In the genomic region with DNA sequence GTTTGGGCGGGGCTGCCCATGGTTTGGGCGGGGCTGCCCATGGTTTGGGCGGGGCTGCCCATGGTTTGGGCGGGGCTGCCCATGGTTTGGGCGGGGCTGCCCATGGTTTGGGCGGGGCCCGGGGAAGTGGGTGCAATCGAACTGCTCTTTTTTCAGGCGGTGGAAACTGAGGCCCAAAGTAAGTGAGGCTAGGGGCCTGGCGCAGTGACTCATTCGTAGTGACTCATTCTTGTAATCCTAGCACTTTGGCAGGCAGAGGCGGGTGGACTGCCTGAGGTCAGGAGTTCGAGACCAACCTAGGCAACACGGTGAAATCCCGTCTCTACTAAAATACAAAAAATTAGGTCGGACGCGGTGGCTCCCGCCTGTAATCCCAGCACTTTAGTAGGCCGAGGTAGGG, we compare ENCODE assay signal across 8 cellular contexts. TPM values are rescaled to one million over a fixed set of nuclear protein-coding genes. Genes with fewer than 3 reads are reported as not detected.
DNase-seq lines count a peak whose midpoint lies in the region; ATAC-seq and TF ChIP-seq lines count a peak whose summit lies in the region.
"Not testable (repeated sequence)": the region's sequence is repeated elsewhere in the genome, so short reads cannot be mapped to it uniquely, and the experiment has no call there.

No MANE protein-coding gene starts in this region.

- peak overlapping the region; percentile 39 to 61 for H3K4me3 Mint-ChIP-seq in CD14-positive monocyte
- H3K4me3 Mint-ChIP-seq in central memory CD8-positive, alpha-beta T cell = peak overlapping the region; percentile 97

- H3K27me3 Mint-ChIP-seq in CD14-positive monocyte (ENCODE audit: low read depth in 3 of 3); central memory CD8-positive, alpha-beta T cell: not testable (repeated sequence)

- DNase-seq in CD14-positive monocyte (ENCODE audit: low spot score) = peak; percentile 68
- peak; percentile 36 for DNase-seq in KBM-7
- DNase-seq in SJSA1 (ENCODE audit: low read depth in 1 of 2, low spot score in 2 of 2) = peak; percentile 27 to 55
- DNase-seq in activated T-cell treated with anti-CD3 and anti-CD28 coated beads for 1 hour (ENCODE audit: low read depth) = peak; percentile 48
- peak; percentile 47 to 53 for DNase-seq in central memory CD8-positive, alpha-beta T cell (ENCODE audit: low spot score in 2 of 2)
- peak; percentile 61 to 82 (median 81) for DNase-seq in right cardiac atrium
- DNase-seq in ovary = peak; percentile 55 to 76 (median 66)
- peak; percentile 23 to 41 for DNase-seq in stimulated activated CD8-positive, alpha-beta memory T cell treated with anti-CD3 and anti-CD28 coated beads, Interleukin-2, amount 100 ng/mL, for 1 hour (ENCODE audit: low read depth in 2 of 2)

- not testable (repeated sequence) for TF ChIP-seq EP300 in ovary (IDR thresholded peaks at IDR 0.05)

- peaks cover 22% of the 10 kb centered on the region for H3K36me3 ChIP-seq in SJSA1
- H3K36me3 ChIP-seq in ovary = not testable (repeated sequence)

- not testable (repeated sequence) for H3K4me1 ChIP-seq in SJSA1 (replicated peaks); right cardiac atrium (ENCODE audit: control insufficient read depth, insufficient read depth, low read length); ovary (ENCODE audit: insufficient read depth)

- in situ Hi-C loops in KBM-7 (cut with MboI; ENCODE audit: low pct_unique_long_range_greater_than_20kb, low sequenced_read_pairs) = not testable (repeated sequence)

- not testable (repeated sequence) for H3K36me3 Mint-ChIP-seq in CD14-positive monocyte
- H3K36me3 Mint-ChIP-seq in central memory CD8-positive, alpha-beta T cell (ENCODE audit: insufficient read depth) = peaks cover 17% of the 10 kb centered on the region

- not testable (repeated sequence) for ATAC-seq in central memory CD8-positive, alpha-beta T cell (replicated peaks; ENCODE audit: extremely low read depth, poor library complexity, severe bottlenecking)
- ATAC-seq in right cardiac atrium = peak in 1 of 2 donors; percentile 3

- H3K27ac Mint-ChIP-seq in CD14-positive monocyte = peak overlapping the region in 5 of 7 donors; percentile 43 to 88 (median 81)
- peak overlapping the region; percentile 46 for H3K27ac Mint-ChIP-seq in central memory CD8-positive, alpha-beta T cell (ENCODE audit: low read depth)

- not testable (repeated sequence) for H3K9me3 Mint-ChIP-seq in CD14-positive monocyte; central memory CD8-positive, alpha-beta T cell

- 59% methylated on average over 18 of the region's 20 CpGs for WGBS in right cardiac atrium
- 58 to 62% (median 59%) methylated on average over 17 to 20 of the region's 20 CpGs for WGBS in ovary, 3 donors

- peaks cover 24% of the 10 kb centered on the region for H3K4me1 Mint-ChIP-seq in CD14-positive monocyte
- peaks cover 24% of the 10 kb centered on the region for H3K4me1 Mint-ChIP-seq in central memory CD8-positive, alpha-beta T cell

- intact Hi-C loops in CD14-positive monocyte (cut with micrococcal nuclease) (loop anchor here in 1 of 2 donors (10.0 kb wide), 2 partner anchors 55 to 155 kb away; a partner anchor contains a TSS), right cardiac atrium (cut with DNase I) (loop anchor here in 1 of 4 donors (10.0 kb wide), 1 partner anchor 155 kb away; a partner anchor contains a TSS)
- intact Hi-C loops in ovary (cut with DNase I) = not testable (repeated sequence)

- not testable (repeated sequence) for TF ChIP-seq POLR2A in ovary (IDR thresholded peaks at IDR 0.05)

- H3K27me3 ChIP-seq in SJSA1 (replicated peaks); right cardiac atrium (ENCODE audit: control insufficient read depth, insufficient read depth); ovary: not testable (repeated sequence)

- H3K4me3 ChIP-seq in SJSA1; right cardiac atrium (ENCODE audit: low read length); ovary: not testable (repeated sequence)

- H3K27ac ChIP-seq in SJSA1; right cardiac atrium (ENCODE audit: low read length): not testable (repeated sequence)
- peak overlapping the region in 1 of 2 donors; percentile 8 for H3K27ac ChIP-seq in ovary

- not testable (repeated sequence) for TF ChIP-seq CTCF in CD14-positive monocyte (IDR thresholded peaks at IDR 0.05); ovary (IDR thresholded peaks at IDR 0.05)

- not testable (repeated sequence) for H3K9me3 ChIP-seq in SJSA1 (replicated peaks); right cardiac atrium (ENCODE audit: control insufficient read depth, low read length); ovary

RNA-seq across cellular contexts. Expression of a gene that starts 0.4 kb away (rescaled TPM):
- polyA plus RNA-seq in CD14-positive monocyte = 10 to 100 TPM; 93.6 to 95.9 TPM
- total RNA-seq in SJSA1 (2014; rRNA removed; shearing (Covaris generic)) = 82.1 and 100 TPM in 2 replicates
- total RNA-seq in right cardiac atrium = 10 to 100 TPM; 69.1 to 81.4 (median 78.4) TPM
- 50.7 TPM for polyA plus RNA-seq in right cardiac atrium
- 10 to 100 TPM; 28.4 to 48.3 (median 44.3) TPM for total RNA-seq in ovary
- polyA plus RNA-seq in ovary = 10 to 100 TPM; 40.2 to 78.7 TPM
